12 cellular contexts compared by ENCODE assay signal in the genomic region with DNA sequence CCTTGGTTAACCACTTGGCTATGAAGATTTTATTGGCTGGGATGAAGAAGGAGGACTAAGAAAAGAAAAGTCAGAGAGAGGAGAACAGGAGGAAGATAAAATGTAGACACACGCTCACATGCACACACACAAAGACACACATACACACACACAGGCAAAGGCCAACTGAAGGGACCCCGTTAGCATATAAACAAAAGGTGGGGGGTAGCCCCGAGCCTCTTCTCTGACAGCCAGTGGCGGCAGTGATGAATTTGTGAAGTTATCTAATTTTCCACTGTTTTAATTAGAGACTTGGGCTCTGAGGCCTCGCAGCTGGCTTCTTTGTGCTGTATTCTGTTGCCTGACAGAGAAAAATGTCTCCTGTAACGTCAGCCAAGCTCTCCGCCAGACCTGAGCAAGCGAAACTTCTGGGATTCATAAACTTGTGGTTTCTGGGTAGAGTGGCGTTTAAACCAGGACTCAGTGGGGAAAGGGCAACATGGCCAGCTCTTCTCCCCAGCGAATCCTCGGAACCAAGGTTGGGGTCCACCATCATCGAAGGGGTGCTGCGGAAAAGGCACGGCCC.
DNase-seq lines count a peak whose midpoint lies in the region; ATAC-seq, FAIRE-seq and TF ChIP-seq lines count a peak whose summit lies in the region.
"Had no signal": no experiment of that assay in that cellular context is flagged by ENCODE, and none has a peak within 500 bp of the region (broad histone marks: within the 10 kb centered on the region; RNA-seq: fewer than 3 reads in every experiment).

No MANE protein-coding gene starts in this region.

- H3K27ac ChIP-seq in astrocyte (ENCODE audit: low read depth, low read length) (peak overlapping the region; percentile 81), skeletal muscle tissue (ENCODE audit: low read depth, low read length) (peak overlapping the region; percentile 40)
- H3K27ac ChIP-seq: epithelial cell of prostate had no signal

- H3K4me1 ChIP-seq in astrocyte (ENCODE audit: insufficient read depth, low read length) (peaks cover 36% of the 10 kb centered on the region), skeletal muscle tissue (ENCODE audit: control insufficient read depth in 3 of 3, insufficient read depth in 3 of 3, low read length in 3 of 3) (no peaks in the 10 kb centered on the region)

- H3K4me3 Mint-ChIP-seq in astrocyte (ENCODE audit: unreplicated experiment): no peak overlapping the region
- no peak overlapping the region for H3K4me3 Mint-ChIP-seq in stimulated activated memory B cell treated with anti-CD40 and anti-IgM and Interleukin-4, amounts not matched to agents 10 μg/mL and 1 μg/mL and 100 μg/mL, for 72 hours
- H3K4me3 Mint-ChIP-seq: CD8-positive, alpha-beta T cell; T-cell had no signal

- no peak overlapping the region for H3K4me3 ChIP-seq in astrocyte (ENCODE audit: insufficient read depth, low read depth, low read length)
- H3K4me3 ChIP-seq in skeletal muscle tissue (ENCODE audit: low read length in 3 of 3): no peak overlapping the region

- peaks cover 31% of the 10 kb centered on the region for H3K4me1 Mint-ChIP-seq in astrocyte (ENCODE audit: low read depth, unreplicated experiment)
- H3K4me1 Mint-ChIP-seq in stimulated activated memory B cell treated with anti-CD40 and anti-IgM and Interleukin-4, amounts not matched to agents 10 μg/mL and 1 μg/mL and 100 μg/mL, for 72 hours: no peaks in the 10 kb centered on the region
- H3K4me1 Mint-ChIP-seq: T-cell had no signal

- H2AFZ ChIP-seq in astrocyte (ENCODE audit: low read depth, low read length): peak overlapping the region; percentile 65

- peaks cover 2% of the 10 kb centered on the region for H3K27me3 Mint-ChIP-seq in astrocyte (ENCODE audit: low read depth, unreplicated experiment)
- no peaks in the 10 kb centered on the region for H3K27me3 Mint-ChIP-seq in stimulated activated memory B cell treated with anti-CD40 and anti-IgM and Interleukin-4, amounts not matched to agents 10 μg/mL and 1 μg/mL and 100 μg/mL, for 72 hours

- H3K9me3 Mint-ChIP-seq in astrocyte (ENCODE audit: unreplicated experiment): peaks cover 1% of the 10 kb centered on the region
- no peaks in the 10 kb centered on the region for H3K9me3 Mint-ChIP-seq in stimulated activated memory B cell treated with anti-CD40 and anti-IgM and Interleukin-4, amounts not matched to agents 10 μg/mL and 1 μg/mL and 100 μg/mL, for 72 hours
- H3K9me3 Mint-ChIP-seq: CD8-positive, alpha-beta T cell; T-cell had no signal

- H3K36me3 ChIP-seq in astrocyte (ENCODE audit: insufficient read depth, low read length) (no peaks in the 10 kb centered on the region), skeletal muscle tissue (ENCODE audit: control insufficient read depth in 3 of 3, insufficient read depth in 3 of 3, low read length in 3 of 3) (no peaks in the 10 kb centered on the region)

- TF ChIP-seq CTCF in astrocyte (IDR thresholded peaks at IDR 0.05; ENCODE audit: insufficient read depth, low read depth, low read length): no peak

- peak overlapping the region; percentile 50 for H3K27ac Mint-ChIP-seq in astrocyte (ENCODE audit: unreplicated experiment)
- no peak overlapping the region for H3K27ac Mint-ChIP-seq in stimulated activated memory B cell treated with anti-CD40 and anti-IgM and Interleukin-4, amounts not matched to agents 10 μg/mL and 1 μg/mL and 100 μg/mL, for 72 hours
- H3K27ac Mint-ChIP-seq: CD8-positive, alpha-beta T cell; T-cell had no signal

- peak; percentile 57 for DNase-seq in GM04503 (ENCODE audit: low read depth)
- DNase-seq in astrocyte (ENCODE audit: low read depth): peak; percentile 96
- peak; percentile 64 for DNase-seq in islet precursor cell
- DNase-seq in T1000 (lab: John Stamatoyannopoulos, UW): no peak
- DNase-seq in NCI-H2081 treated with DMSO at 0.1 percent for 48 hours (lab: John Stamatoyannopoulos, UW): no peak
- DNase-seq: CD8-positive, alpha-beta T cell; NCI-H1436 treated with DMSO at 0.1 percent for 48 hours; T-cell had no signal

- no peak for ATAC-seq in stimulated activated memory B cell treated with anti-CD40 and anti-IgM and Interleukin-4, amounts not matched to agents 10 μg/mL and 1 μg/mL and 100 μg/mL, for 72 hours
- no peak for ATAC-seq in GM21447 (IDR thresholded peaks at IDR 0.05; ENCODE audit: unreplicated experiment)
- ATAC-seq: CD8-positive, alpha-beta T cell; T-cell had no signal

- H3K27me3 ChIP-seq in astrocyte (ENCODE audit: insufficient read depth, low read length) (no peaks in the 10 kb centered on the region), skeletal muscle tissue (ENCODE audit: control insufficient read depth in 3 of 3, insufficient read depth in 3 of 3, low read length in 3 of 3) (peaks cover 5 to 17% (median 15%) of the 10 kb centered on the region in 3 donors)

- no peaks in the 10 kb centered on the region for H3K36me3 Mint-ChIP-seq in astrocyte (ENCODE audit: low read depth, unreplicated experiment)
- H3K36me3 Mint-ChIP-seq in stimulated activated memory B cell treated with anti-CD40 and anti-IgM and Interleukin-4, amounts not matched to agents 10 μg/mL and 1 μg/mL and 100 μg/mL, for 72 hours: no peaks in the 10 kb centered on the region
- H3K36me3 Mint-ChIP-seq: CD8-positive, alpha-beta T cell; T-cell had no signal

- H3K9ac ChIP-seq in astrocyte (ENCODE audit: low read length): peak overlapping the region; percentile 64
- H3K9ac ChIP-seq in skeletal muscle tissue (ENCODE audit: low read depth in 1 of 3, low read length in 3 of 3): no peak overlapping the region

- H3K4me2 ChIP-seq in astrocyte (ENCODE audit: low read length): peak overlapping the region; percentile 74

- H4K20me1 ChIP-seq in astrocyte (ENCODE audit: insufficient read depth, low read length): no peaks in the 10 kb centered on the region

- no peaks in the 10 kb centered on the region for H3K9me3 ChIP-seq in astrocyte (ENCODE audit: insufficient read depth, low read depth, low read length)
- H3K9me3 ChIP-seq in skeletal muscle tissue (ENCODE audit: control insufficient read depth in 3 of 3, low read length in 3 of 3): no peaks in the 10 kb centered on the region

- no peaks in the 10 kb centered on the region for H3K79me2 ChIP-seq in astrocyte (ENCODE audit: insufficient read depth, low read length)

- FAIRE-seq in astrocyte (lab: Jason Lieb, UNC): no peak

Comparison
In these comparisons a context has a peak if more than half of its experiments do, and no peak if none do; other contexts are left out.
1. DNase-seq: peak in GM04503 (single experiment), astrocyte (single experiment) and islet precursor cell (single experiment); none in T1000 (single experiment) and NCI-H2081 treated with DMSO at 0.1 percent for 48 hours (single experiment).